7 cellular contexts compared by ENCODE assay signal in genomic region chr3:153232050-153232736, GRCh38.
DNase-seq lines count a peak whose midpoint lies in the region; ATAC-seq and TF ChIP-seq lines count a peak whose summit lies in the region.
"Not testable (repeated sequence)": the region's sequence is repeated elsewhere in the genome, so short reads cannot be mapped to it uniquely, and the experiment has no call there.

No MANE protein-coding gene starts in this region.

- H3K36me3 ChIP-seq in brain microvascular endothelial cell (replicated peaks); thoracic aorta: not testable (repeated sequence)

- H3K4me1 ChIP-seq in thoracic aorta (ENCODE audit: control insufficient read depth in 1 of 2, low read depth in 2 of 2), result peaks cover 7 to 17% of the 10 kb centered on the region in 2 donors

- peak overlapping the region; percentile 58 for H3K27ac ChIP-seq in brain microvascular endothelial cell
- peak overlapping the region; percentile 28 to 54 for H3K27ac ChIP-seq in thoracic aorta

- peak; percentile 82 for DNase-seq in EH (ENCODE audit: low read depth)
- DNase-seq in MV-4-11 (lab: John Stamatoyannopoulos, UW), result peak; percentile 12
- peak; percentile 48 for DNase-seq in brain microvascular endothelial cell
- peak; percentile 31 for DNase-seq in fibroblast of the aortic adventitia (ENCODE audit: low read depth)
- peak; percentile 28 for DNase-seq in myocyte (ENCODE audit: low read depth)
- DNase-seq in thoracic aorta (ENCODE audit: low spot score), result not testable (repeated sequence)

- in situ Hi-C loops in brain microvascular endothelial cell (cut with HindIII; ENCODE audit: low pct_ligation_motif_present, low sequenced_read_pairs), result not testable (repeated sequence)

- H3K9me3 ChIP-seq in thoracic aorta, result not testable (repeated sequence)

- not testable (repeated sequence) for H3K4me3 ChIP-seq in brain microvascular endothelial cell (ENCODE audit: low read depth, low read length); fibroblast of the aortic adventitia (ENCODE audit: low read depth, low read length); thoracic aorta

- peak; percentile 57 for ATAC-seq in SK-N-SH treated with all-trans-retinoic acid at 6 μM for 48 hours
- ATAC-seq in thoracic aorta (ENCODE audit: insufficient number of reproducible peaks, low FRiP score, low read depth), result not testable (repeated sequence)

- not testable (repeated sequence) for H3K27me3 ChIP-seq in brain microvascular endothelial cell (replicated peaks); thoracic aorta (replicated peaks; ENCODE audit: insufficient read depth)

- TF ChIP-seq CTCF in brain microvascular endothelial cell (IDR thresholded peaks at IDR 0.05; ENCODE audit: low read depth, low read length, missing control alignments); fibroblast of the aortic adventitia (IDR thresholded peaks at IDR 0.05; ENCODE audit: insufficient read depth, low read length); thoracic aorta (IDR thresholded peaks at IDR 0.05): not testable (repeated sequence)

TF ChIP-seq in SK-N-SH treated with all-trans-retinoic acid at 6 μM for 48 hours, 23 proteins besides CTCF, POLR2A, EP300 and RAD21:
- peak; percentile 42; the same call in 1 of the 2 replicates for TF ChIP-seq ISL1 (CRISPR knock-in tag; IDR thresholded peaks at IDR 0.05)
